ENCODE assay signal across 1 cellular context in genomic region chr2:42196403-42197267, GRCh38.
TF ChIP-seq lines count a peak whose summit lies in the region.

No MANE protein-coding gene starts in this region.

TF ChIP-seq in Ishikawa, 13 proteins besides CTCF, POLR2A, EP300 and RAD21 (continued from another document):
- TF ChIP-seq, protein P1, sequence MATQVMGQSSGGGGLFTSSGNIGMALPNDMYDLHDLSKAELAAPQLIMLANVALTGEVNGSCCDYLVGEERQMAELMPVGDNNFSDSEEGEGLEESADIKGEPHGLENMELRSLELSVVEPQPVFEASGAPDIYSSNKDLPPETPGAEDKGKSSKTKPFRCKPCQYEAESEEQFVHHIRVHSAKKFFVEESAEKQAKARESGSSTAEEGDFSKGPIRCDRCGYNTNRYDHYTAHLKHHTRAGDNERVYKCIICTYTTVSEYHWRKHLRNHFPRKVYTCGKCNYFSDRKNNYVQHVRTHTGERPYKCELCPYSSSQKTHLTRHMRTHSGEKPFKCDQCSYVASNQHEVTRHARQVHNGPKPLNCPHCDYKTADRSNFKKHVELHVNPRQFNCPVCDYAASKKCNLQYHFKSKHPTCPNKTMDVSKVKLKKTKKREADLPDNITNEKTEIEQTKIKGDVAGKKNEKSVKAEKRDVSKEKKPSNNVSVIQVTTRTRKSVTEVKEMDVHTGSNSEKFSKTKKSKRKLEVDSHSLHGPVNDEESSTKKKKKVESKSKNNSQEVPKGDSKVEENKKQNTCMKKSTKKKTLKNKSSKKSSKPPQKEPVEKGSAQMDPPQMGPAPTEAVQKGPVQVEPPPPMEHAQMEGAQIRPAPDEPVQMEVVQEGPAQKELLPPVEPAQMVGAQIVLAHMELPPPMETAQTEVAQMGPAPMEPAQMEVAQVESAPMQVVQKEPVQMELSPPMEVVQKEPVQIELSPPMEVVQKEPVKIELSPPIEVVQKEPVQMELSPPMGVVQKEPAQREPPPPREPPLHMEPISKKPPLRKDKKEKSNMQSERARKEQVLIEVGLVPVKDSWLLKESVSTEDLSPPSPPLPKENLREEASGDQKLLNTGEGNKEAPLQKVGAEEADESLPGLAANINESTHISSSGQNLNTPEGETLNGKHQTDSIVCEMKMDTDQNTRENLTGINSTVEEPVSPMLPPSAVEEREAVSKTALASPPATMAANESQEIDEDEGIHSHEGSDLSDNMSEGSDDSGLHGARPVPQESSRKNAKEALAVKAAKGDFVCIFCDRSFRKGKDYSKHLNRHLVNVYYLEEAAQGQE (IDR thresholded peaks at IDR 0.05; ENCODE audit: low read depth), result no peak
- TF ChIP-seq CEBPB (IDR thresholded peaks at IDR 0.05) (no peak), TCF12 (IDR thresholded peaks at IDR 0.05; ENCODE audit: low read depth) (no peak), EGR1 (IDR thresholded peaks at IDR 0.05) (no peak), TEAD4 (IDR thresholded peaks at IDR 0.05) (no peak)
- TF ChIP-seq, protein P2, sequence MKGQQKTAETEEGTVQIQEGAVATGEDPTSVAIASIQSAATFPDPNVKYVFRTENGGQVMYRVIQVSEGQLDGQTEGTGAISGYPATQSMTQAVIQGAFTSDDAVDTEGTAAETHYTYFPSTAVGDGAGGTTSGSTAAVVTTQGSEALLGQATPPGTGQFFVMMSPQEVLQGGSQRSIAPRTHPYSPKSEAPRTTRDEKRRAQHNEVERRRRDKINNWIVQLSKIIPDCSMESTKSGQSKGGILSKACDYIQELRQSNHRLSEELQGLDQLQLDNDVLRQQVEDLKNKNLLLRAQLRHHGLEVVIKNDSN (IDR thresholded peaks at IDR 0.05), result no peak
